ENCODE assay signal across 15 cellular contexts in genomic region chr10:114102253-114102652, GRCh38. TPM values are rescaled to one million over a fixed set of nuclear protein-coding genes. Genes with fewer than 3 reads are reported as not detected.
DNase-seq lines count a peak whose midpoint lies in the region; ATAC-seq and TF ChIP-seq lines count a peak whose summit lies in the region.
"Had no signal": no experiment of that assay in that cellular context is flagged by ENCODE, and none has a peak within 500 bp of the region (broad histone marks: within the 10 kb centered on the region; RNA-seq: fewer than 3 reads in every experiment).

No MANE protein-coding gene starts in this region.

- H3K36me3 ChIP-seq in BLaER1 (no peaks in the 10 kb centered on the region), adipocyte (ENCODE audit: control insufficient read depth, insufficient read depth, low read length, severe bottlenecking) (no peaks in the 10 kb centered on the region), testis (ENCODE audit: low read depth, missing control alignments) (no peaks in the 10 kb centered on the region)

- no peaks in the 10 kb centered on the region for H3K9me3 ChIP-seq in BLaER1
- no peaks in the 10 kb centered on the region for H3K9me3 ChIP-seq in adipocyte (ENCODE audit: control insufficient read depth, low read length)
- H3K9me3 ChIP-seq in testis = no peaks in the 10 kb centered on the region

- H3K27ac ChIP-seq in BLaER1 = no peak overlapping the region
- H3K27ac ChIP-seq in testis = no peak overlapping the region

- DNase-seq in GF-D8 (lab: John Stamatoyannopoulos, UW) (peak; percentile 30), NOMO-1 treated with DMSO at 0.1 percent for 48 hours (lab: John Stamatoyannopoulos, UW; ENCODE audit: unreplicated experiment) (peak; percentile 59), adipocyte (ENCODE audit: low read depth) (peak; percentile 15), NCI-H2227 (lab: John Stamatoyannopoulos, UW; ENCODE audit: unreplicated experiment) (no peak), testis (no peak)
- DNase-seq: C1 segment of cervical spinal cord, DMS153, NCI-H1105 treated with DMSO at 0.1 percent for 48 hours, NCI-H187 treated with DMSO at 0.1 percent for 48 hours, NCI-H2171 treated with DMSO at 0.1 percent for 48 hours, NCI-H510A, PC-3, T-helper 2 cell had no signal

- peaks cover 59% of the 10 kb centered on the region for H3K4me1 ChIP-seq in BLaER1
- H3K4me1 ChIP-seq in adipocyte (ENCODE audit: control insufficient read depth, insufficient read depth, low read length) = peaks cover 5% of the 10 kb centered on the region
- H3K4me1 ChIP-seq in testis = peaks cover 7% of the 10 kb centered on the region

- H3K4me2 ChIP-seq in BLaER1 = peak overlapping the region; percentile 24

- H3K9ac ChIP-seq in BLaER1 = no peak overlapping the region
- H3K9ac ChIP-seq in adipocyte (ENCODE audit: low read length) = no peak overlapping the region

- WGBS in testis, 2 donors = 32 to 34% methylated on average over 2 of the region's 2 CpGs

- no peaks in the 10 kb centered on the region for H4K20me1 ChIP-seq in BLaER1

- H3K27me3 ChIP-seq in BLaER1 (no peaks in the 10 kb centered on the region), adipocyte (replicated peaks; ENCODE audit: control insufficient read depth, insufficient read depth, low read length) (peaks cover 29% of the 10 kb centered on the region), testis (no peaks in the 10 kb centered on the region)

- intact Hi-C loops in testis (cut with DNase I; ENCODE audit: low total_unique reads) = loop anchor here (5.0 kb wide), 1 partner anchor 300 kb away; no protein-coding TSS in a partner anchor

- no peak for ATAC-seq in GM21529 (IDR thresholded peaks at IDR 0.05; ENCODE audit: unreplicated experiment)
- ATAC-seq: PC-3 had no signal

- H3K4me3 ChIP-seq in BLaER1 (no peak overlapping the region), adipocyte (ENCODE audit: low read length) (no peak overlapping the region), testis (no peak overlapping the region)

- TF ChIP-seq POLR2A in testis (IDR thresholded peaks at IDR 0.05) = no peak

- TF ChIP-seq CTCF in testis (IDR thresholded peaks at IDR 0.05) = no peak

RNA-seq across cellular contexts. Expression of gene ADRB1, which starts 58.6 kb away (rescaled TPM):
- under 1 TPM; 0.55 to 0.99 TPM for total RNA-seq in testis
- polyA plus RNA-seq in testis (ENCODE audit: insufficient read depth, low read depth, low replicate concordance) = 0.32 TPM

Comparison
In these comparisons a context has a peak if more than half of its experiments do, and no peak if none do; other contexts are left out.
1. DNase-seq: peak in GF-D8 (single experiment), NOMO-1 treated with DMSO at 0.1 percent for 48 hours (single experiment) and adipocyte (single experiment); none in NCI-H2227 (single experiment) and testis (single experiment).